ENCODE assay signal across 8 cellular contexts in genomic region chr15:94232107-94232506, GRCh38. TPM values are rescaled to one million over a fixed set of nuclear protein-coding genes. Genes with fewer than 3 reads are reported as not detected.
DNase-seq lines count a peak whose midpoint lies in the region; ATAC-seq, FAIRE-seq and TF ChIP-seq lines count a peak whose summit lies in the region.

No MANE protein-coding gene starts in this region.

- TF ChIP-seq CTCF in left ventricle myocardium inferior (IDR thresholded peaks at IDR 0.05; ENCODE audit: borderline replicate concordance) (no peak), liver (IDR thresholded peaks at IDR 0.05; ENCODE audit: low read depth, low read length, missing input control) (no peak), uterus (IDR thresholded peaks at IDR 0.05) (no peak)

- TF ChIP-seq RAD21 in liver (IDR thresholded peaks at IDR 0.05) = no peak

- H3K27ac Mint-ChIP-seq in activated T-helper 17 cell treated with anti-CD3 and anti-CD28 coated beads, Interleukin-2, amount 50 U/mL, for 72 hours = no peak overlapping the region

- H3K36me3 Mint-ChIP-seq in activated T-helper 17 cell treated with anti-CD3 and anti-CD28 coated beads, Interleukin-2, amount 50 U/mL, for 72 hours (ENCODE audit: low read depth) = peaks cover 6% of the 10 kb centered on the region

- H3K27me3 ChIP-seq in left ventricle myocardium inferior (ENCODE audit: low read depth) (peaks cover 78% of the 10 kb centered on the region), liver (ENCODE audit: control insufficient read depth in 4 of 4, insufficient read depth in 4 of 4, low read length in 3 of 4) (peaks cover 0 to 2% (median 0%) of the 10 kb centered on the region in 4 donors), uterus (no peaks in the 10 kb centered on the region)

- H3K4me1 ChIP-seq in left ventricle myocardium inferior (peaks cover 19% of the 10 kb centered on the region), liver (ENCODE audit: control insufficient read depth in 4 of 4, insufficient read depth in 4 of 4, low read length in 3 of 4) (peaks cover 2 to 15% (median 12%) of the 10 kb centered on the region in 4 donors), uterus (no peaks in the 10 kb centered on the region)

- no peak overlapping the region for H3K27ac ChIP-seq in left ventricle myocardium inferior (replicated peaks)
- peak overlapping the region; percentile 58 to 61 for H3K27ac ChIP-seq in liver (ENCODE audit: low read depth in 1 of 2, low read length in 2 of 2)
- H3K27ac ChIP-seq in uterus = peak overlapping the region in 1 of 2 donors; percentile 36

- H3K4me3 ChIP-seq in left ventricle myocardium inferior (peak overlapping the region; percentile 66), liver (ENCODE audit: low read depth in 1 of 3, low read length in 3 of 3) (peak overlapping the region in 2 of 3 donors; percentile 53 to 57), uterus (peak overlapping the region in 1 of 2 donors; percentile 54)

- WGBS in liver = 25% methylated on average over 9 of the region's 9 CpGs

- no peak for FAIRE-seq in GM12891 (lab: Jason Lieb, UNC)

- ATAC-seq in Right ventricle myocardium superior (ENCODE audit: poor library complexity) (no peak), GM18861 (IDR thresholded peaks at IDR 0.05; ENCODE audit: unreplicated experiment) (no peak), HG03432 (IDR thresholded peaks at IDR 0.05; ENCODE audit: unreplicated experiment) (no peak)
- no peak for ATAC-seq in activated T-helper 17 cell treated with anti-CD3 and anti-CD28 coated beads, Interleukin-2, amount 50 U/mL, for 72 hours (replicated peaks)

- H3K4me1 Mint-ChIP-seq in activated T-helper 17 cell treated with anti-CD3 and anti-CD28 coated beads, Interleukin-2, amount 50 U/mL, for 72 hours = peaks cover 31% of the 10 kb centered on the region

- H3K9ac ChIP-seq in liver (ENCODE audit: low read depth in 1 of 2, low read length in 2 of 2) = peak overlapping the region in 1 of 2 donors; percentile 59

- intact Hi-C loops in left ventricle myocardium inferior (cut with micrococcal nuclease) = no loop called here
- intact Hi-C loops in Right ventricle myocardium superior (cut with DNase I) = loop anchor here (10.0 kb wide), 2 partner anchors 53 to 657 kb away; no protein-coding TSS in a partner anchor
- intact Hi-C loops in uterus (cut with DNase I; ENCODE audit: low total_unique reads) = no loop called here

- no peak for DNase-seq in left ventricle myocardium inferior
- DNase-seq in Right ventricle myocardium superior = no peak
- no peak for DNase-seq in uterus
- DNase-seq in GM12891 (ENCODE audit: insufficient read length, low spot score) = no peak

- H3K36me3 ChIP-seq in left ventricle myocardium inferior = no peaks in the 10 kb centered on the region
- no peaks in the 10 kb centered on the region for H3K36me3 ChIP-seq in liver (ENCODE audit: control insufficient read depth in 4 of 4, insufficient read depth in 3 of 4, low read depth in 1 of 4, low read length in 3 of 4)
- H3K36me3 ChIP-seq in uterus = no peaks in the 10 kb centered on the region

- no peaks in the 10 kb centered on the region for H3K27me3 Mint-ChIP-seq in activated T-helper 17 cell treated with anti-CD3 and anti-CD28 coated beads, Interleukin-2, amount 50 U/mL, for 72 hours

- no peak for TF ChIP-seq POLR2A in uterus (IDR thresholded peaks at IDR 0.05)
- no peak for TF ChIP-seq POLR2A in GM12891 (IDR thresholded peaks at IDR 0.05; ENCODE audit: low read depth, low read length)

- H3K9me3 ChIP-seq in left ventricle myocardium inferior (replicated peaks) (no peaks in the 10 kb centered on the region), liver (ENCODE audit: control insufficient read depth in 4 of 4, low read length in 3 of 4) (no peaks in the 10 kb centered on the region), uterus (no peaks in the 10 kb centered on the region)

- H3K4me3 Mint-ChIP-seq in activated T-helper 17 cell treated with anti-CD3 and anti-CD28 coated beads, Interleukin-2, amount 50 U/mL, for 72 hours = peak overlapping the region; percentile 91

- H3K9me3 Mint-ChIP-seq in activated T-helper 17 cell treated with anti-CD3 and anti-CD28 coated beads, Interleukin-2, amount 50 U/mL, for 72 hours = peaks cover 3% of the 10 kb centered on the region

TF ChIP-seq in liver, 16 proteins besides CTCF, POLR2A, EP300 and RAD21 (continues in another document):
- TF ChIP-seq SP1 (IDR thresholded peaks at IDR 0.05) = no peak
- no peak for TF ChIP-seq NR2F2 (IDR thresholded peaks at IDR 0.05)
- no peak for TF ChIP-seq MAX (IDR thresholded peaks at IDR 0.05)
- no peak for TF ChIP-seq FOXA2 (IDR thresholded peaks at IDR 0.05)
- no peak for TF ChIP-seq ZBTB33 (IDR thresholded peaks at IDR 0.05)
- TF ChIP-seq HNF4A (conservative IDR thresholded peaks at IDR 0.05) = no peak
- no peak for TF ChIP-seq GABPA (IDR thresholded peaks at IDR 0.05 in 1 of 2, conservative IDR thresholded peaks at IDR 0.05 in 1 of 2)
- no peak for TF ChIP-seq JUND (IDR thresholded peaks at IDR 0.05)
- no peak for TF ChIP-seq ATF3 (IDR thresholded peaks at IDR 0.05)
- no peak for TF ChIP-seq EGR1 (IDR thresholded peaks at IDR 0.05; ENCODE audit: low read depth in 2 of 2)
- no peak for TF ChIP-seq TAF1 (conservative IDR thresholded peaks at IDR 0.05)
- no peak for TF ChIP-seq HNF4G (IDR thresholded peaks at IDR 0.05)
- TF ChIP-seq YY1 (IDR thresholded peaks at IDR 0.05) = no peak
- no peak for TF ChIP-seq RXRA (IDR thresholded peaks at IDR 0.05)
- TF ChIP-seq FOXA1 (IDR thresholded peaks at IDR 0.05) = no peak

TF ChIP-seq in GM12891, 5 proteins besides CTCF, POLR2A, EP300 and RAD21:
- TF ChIP-seq SPI1 (IDR thresholded peaks at IDR 0.05; ENCODE audit: low read depth, low read length) (no peak), PAX5 (IDR thresholded peaks at IDR 0.05; ENCODE audit: insufficient read depth, low read length, severe bottlenecking) (no peak), POU2F2 (IDR thresholded peaks at IDR 0.05; ENCODE audit: low read depth, low read length) (no peak), POLR2AphosphoS5 (IDR thresholded peaks at IDR 0.05; ENCODE audit: low read depth, low read length) (no peak), TAF1 (IDR thresholded peaks at IDR 0.05; ENCODE audit: low read depth, low read length) (no peak)

RNA-seq across cellular contexts. Expression of gene MCTP2, which starts 0.7 kb away (rescaled TPM):
- total RNA-seq in left ventricle myocardium inferior = 1.0 TPM
- total RNA-seq in Right ventricle myocardium superior = 1.2 TPM
- 10 to 100 TPM; 19.6 to 32.9 TPM for total RNA-seq in activated T-helper 17 cell treated with anti-CD3 and anti-CD28 coated beads, Interleukin-2, amount 50 U/mL, for 72 hours
- total RNA-seq in liver = 1 to 10 TPM; 6.3 to 9.9 TPM
- polyA plus RNA-seq in liver = under 1 TPM; 0.43 to 0.64 TPM
- total RNA-seq in uterus = 10 to 100 TPM in 2 of 4 donors, 1 to 10 TPM in 2; 3.3 to 98.9 (median 11.7) TPM
- 0.32 TPM for polyA plus RNA-seq in GM12891 (2012; ENCODE audit: low read depth, missing spikeins)
